20 cellular contexts compared by ENCODE assay signal in genomic region chr14:72619881-72620280, GRCh38.
"Had no signal": no experiment of that assay in that cellular context is flagged by ENCODE, and none has a peak within 500 bp of the region (broad histone marks: within the 10 kb centered on the region; RNA-seq: fewer than 3 reads in every experiment).

No MANE protein-coding gene starts in this region.

- H3K36me3 ChIP-seq: esophagus squamous epithelium, gastroesophageal sphincter, left lung, lower lobe of right lung, sigmoid colon, tibial nerve had no signal

- H3K4me3 ChIP-seq: dorsolateral prefrontal cortex, esophagus squamous epithelium, gastroesophageal sphincter, left lung, lower lobe of right lung, sigmoid colon, skin epidermis, testis, tibial nerve had no signal

- H3K9me3 Mint-ChIP-seq: memory B cell, natural killer cell had no signal

- ATAC-seq: gastroesophageal sphincter; left lung; lower lobe of right lung; natural killer cell; stimulated activated naive B cell treated with anti-CD40 and anti-IgM and Interleukin-4, amounts not matched to agents 10 μg/mL and 1 μg/mL and 100 μg/mL, for 72 hours; stimulated activated naive CD8-positive, alpha-beta T cell treated with anti-CD3 and anti-CD28 coated beads, Interleukin-15, amount 100 ng/mL, for 72 hours had no signal

- H3K27me3 ChIP-seq: dorsolateral prefrontal cortex, esophagus squamous epithelium, gastroesophageal sphincter, left lung, sigmoid colon, testis, tibial nerve had no signal

- H3K27ac Mint-ChIP-seq: memory B cell; mesothelial cell of epicardium; natural killer cell; stimulated activated naive B cell treated with anti-CD40 and anti-IgM and Interleukin-4, amounts not matched to agents 10 μg/mL and 1 μg/mL and 100 μg/mL, for 72 hours; stimulated activated naive CD8-positive, alpha-beta T cell treated with anti-CD3 and anti-CD28 coated beads, Interleukin-15, amount 100 ng/mL, for 72 hours had no signal

- DNase-seq: cortex of kidney; dorsolateral prefrontal cortex; effector memory CD4-positive, alpha-beta T cell; esophagus squamous epithelium; foreskin fibroblast; glutamatergic neuron; left lung; lower lobe of right lung; sigmoid colon; stimulated activated CD4-positive, alpha-beta T cell treated with anti-CD3 and anti-CD28 coated beads, Interleukin-4, amount 100 ng/mL, for 4 hours; stimulated activated naive B cell treated with anti-CD40 and anti-IgM and Interleukin-4, amounts not matched to agents 10 μg/mL and 1 μg/mL and 100 μg/mL, for 72 hours; stimulated activated naive CD8-positive, alpha-beta T cell treated with anti-CD3 and anti-CD28 coated beads, Interleukin-15, amount 100 ng/mL, for 72 hours; testis had no signal

- H3K27ac ChIP-seq: dorsolateral prefrontal cortex, epithelial cell of prostate, esophagus squamous epithelium, gastroesophageal sphincter, left lung, lower lobe of right lung, sigmoid colon, skin epidermis, testis, tibial nerve had no signal

- H3K9me3 ChIP-seq: esophagus squamous epithelium, gastroesophageal sphincter, left lung, lower lobe of right lung, sigmoid colon, testis had no signal

- H3K27me3 Mint-ChIP-seq: memory B cell; stimulated activated naive B cell treated with anti-CD40 and anti-IgM and Interleukin-4, amounts not matched to agents 10 μg/mL and 1 μg/mL and 100 μg/mL, for 72 hours; stimulated activated naive CD8-positive, alpha-beta T cell treated with anti-CD3 and anti-CD28 coated beads, Interleukin-15, amount 100 ng/mL, for 72 hours had no signal

- H3K36me3 Mint-ChIP-seq: mesothelial cell of epicardium; natural killer cell; stimulated activated naive B cell treated with anti-CD40 and anti-IgM and Interleukin-4, amounts not matched to agents 10 μg/mL and 1 μg/mL and 100 μg/mL, for 72 hours had no signal

- H3K4me1 ChIP-seq: left lung, lower lobe of right lung had no signal

- H3K4me3 Mint-ChIP-seq: memory B cell; mesothelial cell of epicardium; natural killer cell; stimulated activated naive B cell treated with anti-CD40 and anti-IgM and Interleukin-4, amounts not matched to agents 10 μg/mL and 1 μg/mL and 100 μg/mL, for 72 hours; stimulated activated naive CD8-positive, alpha-beta T cell treated with anti-CD3 and anti-CD28 coated beads, Interleukin-15, amount 100 ng/mL, for 72 hours had no signal

- H3K4me1 Mint-ChIP-seq: stimulated activated naive CD8-positive, alpha-beta T cell treated with anti-CD3 and anti-CD28 coated beads, Interleukin-15, amount 100 ng/mL, for 72 hours had no signal
